In the genomic region with DNA sequence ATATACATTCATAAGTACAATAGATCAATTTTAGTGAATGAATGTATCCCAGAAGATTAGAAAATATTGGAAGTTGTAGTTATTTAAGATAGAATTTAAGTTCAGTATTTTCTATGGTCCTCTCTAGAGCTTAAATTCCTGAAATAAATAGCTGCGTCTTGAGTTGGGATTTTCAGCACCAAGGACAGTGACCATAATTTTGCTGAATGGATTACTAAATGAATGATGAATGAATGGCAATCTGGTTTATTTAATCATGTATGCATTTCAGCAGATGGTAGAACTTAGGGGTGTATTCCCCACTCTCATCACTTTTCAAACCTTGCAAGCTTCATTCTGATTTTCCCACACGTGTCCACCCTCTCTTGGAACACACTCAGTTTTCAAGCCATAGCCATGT, we compare ENCODE assay signal across 14 cellular contexts.
DNase-seq lines count a peak whose midpoint lies in the region; ATAC-seq and TF ChIP-seq lines count a peak whose summit lies in the region.
"Had no signal": no experiment of that assay in that cellular context is flagged by ENCODE, and none has a peak within 500 bp of the region (broad histone marks: within the 10 kb centered on the region; RNA-seq: fewer than 3 reads in every experiment).

No MANE protein-coding gene starts in this region.

- ATAC-seq in SK-N-SH treated with all-trans-retinoic acid at 6 μM for 48 hours = no peak
- ATAC-seq in GM21390 (IDR thresholded peaks at IDR 0.05; ENCODE audit: unreplicated experiment) = no peak
- ATAC-seq: activated T-helper 17 cell treated with anti-CD3 and anti-CD28 coated beads, Interleukin-2, amount 50 U/mL, for 72 hours had no signal

- TF ChIP-seq CTCF in fibroblast of pulmonary artery (IDR thresholded peaks at IDR 0.05; ENCODE audit: low read length, missing control alignments) = no peak

- DNase-seq in ACHN (peak; percentile 57), HuH-7 (ENCODE audit: low spot score) (peak; percentile 4), fibroblast of pulmonary artery (ENCODE audit: low read depth) (peak; percentile 50), NCI-H1105 treated with DMSO at 0.1 percent for 48 hours (lab: John Stamatoyannopoulos, UW) (no peak), NCI-H446 treated with DMSO at 0.1 percent for 48 hours (lab: John Stamatoyannopoulos, UW) (no peak), caudate nucleus (lab: John Stamatoyannopoulos, UW) (no peak)
- DNase-seq: naive B cell; NCI-H2029; Peyer's patch; stimulated activated naive CD4-positive, alpha-beta T cell had no signal

- no peak overlapping the region for H3K27ac ChIP-seq in caudate nucleus (ENCODE audit: low read depth, low read length)
- H3K27ac ChIP-seq: BLaER1, Peyer's patch had no signal

- no peak overlapping the region for H3K4me3 ChIP-seq in fibroblast of pulmonary artery (replicated peaks; ENCODE audit: low read depth, low read length)
- H3K4me3 ChIP-seq: BLaER1, Peyer's patch had no signal

- in situ Hi-C loops in ACHN (cut with HindIII; ENCODE audit: low pct_ligation_motif_present, low pct_unique_long_range_greater_than_20kb, low sequenced_read_pairs) = no loop called here

TF ChIP-seq in SK-N-SH treated with all-trans-retinoic acid at 6 μM for 48 hours, 23 proteins besides CTCF, POLR2A, EP300 and RAD21:
- TF ChIP-seq OSR1 (CRISPR knock-in tag; IDR thresholded peaks at IDR 0.05) = no peak
- TF ChIP-seq, protein P1, sequence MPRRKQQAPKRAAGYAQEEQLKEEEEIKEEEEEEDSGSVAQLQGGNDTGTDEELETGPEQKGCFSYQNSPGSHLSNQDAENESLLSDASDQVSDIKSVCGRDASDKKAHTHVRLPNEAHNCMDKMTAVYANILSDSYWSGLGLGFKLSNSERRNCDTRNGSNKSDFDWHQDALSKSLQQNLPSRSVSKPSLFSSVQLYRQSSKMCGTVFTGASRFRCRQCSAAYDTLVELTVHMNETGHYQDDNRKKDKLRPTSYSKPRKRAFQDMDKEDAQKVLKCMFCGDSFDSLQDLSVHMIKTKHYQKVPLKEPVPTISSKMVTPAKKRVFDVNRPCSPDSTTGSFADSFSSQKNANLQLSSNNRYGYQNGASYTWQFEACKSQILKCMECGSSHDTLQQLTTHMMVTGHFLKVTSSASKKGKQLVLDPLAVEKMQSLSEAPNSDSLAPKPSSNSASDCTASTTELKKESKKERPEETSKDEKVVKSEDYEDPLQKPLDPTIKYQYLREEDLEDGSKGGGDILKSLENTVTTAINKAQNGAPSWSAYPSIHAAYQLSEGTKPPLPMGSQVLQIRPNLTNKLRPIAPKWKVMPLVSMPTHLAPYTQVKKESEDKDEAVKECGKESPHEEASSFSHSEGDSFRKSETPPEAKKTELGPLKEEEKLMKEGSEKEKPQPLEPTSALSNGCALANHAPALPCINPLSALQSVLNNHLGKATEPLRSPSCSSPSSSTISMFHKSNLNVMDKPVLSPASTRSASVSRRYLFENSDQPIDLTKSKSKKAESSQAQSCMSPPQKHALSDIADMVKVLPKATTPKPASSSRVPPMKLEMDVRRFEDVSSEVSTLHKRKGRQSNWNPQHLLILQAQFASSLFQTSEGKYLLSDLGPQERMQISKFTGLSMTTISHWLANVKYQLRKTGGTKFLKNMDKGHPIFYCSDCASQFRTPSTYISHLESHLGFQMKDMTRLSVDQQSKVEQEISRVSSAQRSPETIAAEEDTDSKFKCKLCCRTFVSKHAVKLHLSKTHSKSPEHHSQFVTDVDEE (CRISPR knock-in tag; IDR thresholded peaks at IDR 0.05) = peak; percentile 37; the same call in 1 of the 2 replicates
- peak; percentile 89 for TF ChIP-seq SNAI2 (CRISPR knock-in tag; IDR thresholded peaks at IDR 0.05)
- TF ChIP-seq TCF4 (CRISPR knock-in tag; IDR thresholded peaks at IDR 0.05; ENCODE audit: borderline replicate concordance) = no peak
- no peak for TF ChIP-seq ESRRG (CRISPR knock-in tag; IDR thresholded peaks at IDR 0.05)
- no peak for TF ChIP-seq ZFP3 (CRISPR knock-in tag; IDR thresholded peaks at IDR 0.05)
- TF ChIP-seq, protein P2, sequence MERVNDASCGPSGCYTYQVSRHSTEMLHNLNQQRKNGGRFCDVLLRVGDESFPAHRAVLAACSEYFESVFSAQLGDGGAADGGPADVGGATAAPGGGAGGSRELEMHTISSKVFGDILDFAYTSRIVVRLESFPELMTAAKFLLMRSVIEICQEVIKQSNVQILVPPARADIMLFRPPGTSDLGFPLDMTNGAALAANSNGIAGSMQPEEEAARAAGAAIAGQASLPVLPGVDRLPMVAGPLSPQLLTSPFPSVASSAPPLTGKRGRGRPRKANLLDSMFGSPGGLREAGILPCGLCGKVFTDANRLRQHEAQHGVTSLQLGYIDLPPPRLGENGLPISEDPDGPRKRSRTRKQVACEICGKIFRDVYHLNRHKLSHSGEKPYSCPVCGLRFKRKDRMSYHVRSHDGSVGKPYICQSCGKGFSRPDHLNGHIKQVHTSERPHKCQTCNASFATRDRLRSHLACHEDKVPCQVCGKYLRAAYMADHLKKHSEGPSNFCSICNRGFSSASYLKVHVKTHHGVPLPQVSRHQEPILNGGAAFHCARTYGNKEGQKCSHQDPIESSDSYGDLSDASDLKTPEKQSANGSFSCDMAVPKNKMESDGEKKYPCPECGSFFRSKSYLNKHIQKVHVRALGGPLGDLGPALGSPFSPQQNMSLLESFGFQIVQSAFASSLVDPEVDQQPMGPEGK (CRISPR knock-in tag; IDR thresholded peaks at IDR 0.05; ENCODE audit: borderline replicate concordance) = no peak
- no peak for TF ChIP-seq ZNF70 (CRISPR knock-in tag; IDR thresholded peaks at IDR 0.05)
- TF ChIP-seq TOX (CRISPR knock-in tag; IDR thresholded peaks at IDR 0.05; ENCODE audit: borderline replicate concordance) = no peak
- 0 out of 2 replicates have a peak, but pooled peaks have one; percentile 22 for TF ChIP-seq ISL1 (CRISPR knock-in tag; IDR thresholded peaks at IDR 0.05)
- TF ChIP-seq, protein P3, sequence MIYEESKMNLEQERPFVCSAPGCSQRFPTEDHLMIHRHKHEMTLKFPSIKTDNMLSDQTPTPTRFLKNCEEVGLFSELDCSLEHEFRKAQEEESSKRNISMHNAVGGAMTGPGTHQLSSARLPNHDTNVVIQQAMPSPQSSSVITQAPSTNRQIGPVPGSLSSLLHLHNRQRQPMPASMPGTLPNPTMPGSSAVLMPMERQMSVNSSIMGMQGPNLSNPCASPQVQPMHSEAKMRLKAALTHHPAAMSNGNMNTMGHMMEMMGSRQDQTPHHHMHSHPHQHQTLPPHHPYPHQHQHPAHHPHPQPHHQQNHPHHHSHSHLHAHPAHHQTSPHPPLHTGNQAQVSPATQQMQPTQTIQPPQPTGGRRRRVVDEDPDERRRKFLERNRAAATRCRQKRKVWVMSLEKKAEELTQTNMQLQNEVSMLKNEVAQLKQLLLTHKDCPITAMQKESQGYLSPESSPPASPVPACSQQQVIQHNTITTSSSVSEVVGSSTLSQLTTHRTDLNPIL (CRISPR knock-in tag; IDR thresholded peaks at IDR 0.05; ENCODE audit: low read depth) = no peak
- no peak for TF ChIP-seq CSDC2 (CRISPR knock-in tag; IDR thresholded peaks at IDR 0.05)
- no peak for TF ChIP-seq ZNF8 (CRISPR knock-in tag; IDR thresholded peaks at IDR 0.05)
- TF ChIP-seq GLIS3 (CRISPR knock-in tag; IDR thresholded peaks at IDR 0.05) = no peak
- TF ChIP-seq ARNTL (CRISPR knock-in tag; IDR thresholded peaks at IDR 0.05; ENCODE audit: borderline replicate concordance, low read depth) = no peak
- TF ChIP-seq, protein P4, sequence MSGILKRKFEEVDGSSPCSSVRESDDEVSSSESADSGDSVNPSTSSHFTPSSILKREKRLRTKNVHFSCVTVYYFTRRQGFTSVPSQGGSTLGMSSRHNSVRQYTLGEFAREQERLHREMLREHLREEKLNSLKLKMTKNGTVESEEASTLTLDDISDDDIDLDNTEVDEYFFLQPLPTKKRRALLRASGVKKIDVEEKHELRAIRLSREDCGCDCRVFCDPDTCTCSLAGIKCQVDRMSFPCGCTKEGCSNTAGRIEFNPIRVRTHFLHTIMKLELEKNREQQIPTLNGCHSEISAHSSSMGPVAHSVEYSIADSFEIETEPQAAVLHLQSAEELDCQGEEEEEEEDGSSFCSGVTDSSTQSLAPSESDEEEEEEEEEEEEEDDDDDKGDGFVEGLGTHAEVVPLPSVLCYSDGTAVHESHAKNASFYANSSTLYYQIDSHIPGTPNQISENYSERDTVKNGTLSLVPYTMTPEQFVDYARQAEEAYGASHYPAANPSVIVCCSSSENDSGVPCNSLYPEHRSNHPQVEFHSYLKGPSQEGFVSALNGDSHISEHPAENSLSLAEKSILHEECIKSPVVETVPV (CRISPR knock-in tag; IDR thresholded peaks at IDR 0.05) = no peak
- TF ChIP-seq, protein P5, sequence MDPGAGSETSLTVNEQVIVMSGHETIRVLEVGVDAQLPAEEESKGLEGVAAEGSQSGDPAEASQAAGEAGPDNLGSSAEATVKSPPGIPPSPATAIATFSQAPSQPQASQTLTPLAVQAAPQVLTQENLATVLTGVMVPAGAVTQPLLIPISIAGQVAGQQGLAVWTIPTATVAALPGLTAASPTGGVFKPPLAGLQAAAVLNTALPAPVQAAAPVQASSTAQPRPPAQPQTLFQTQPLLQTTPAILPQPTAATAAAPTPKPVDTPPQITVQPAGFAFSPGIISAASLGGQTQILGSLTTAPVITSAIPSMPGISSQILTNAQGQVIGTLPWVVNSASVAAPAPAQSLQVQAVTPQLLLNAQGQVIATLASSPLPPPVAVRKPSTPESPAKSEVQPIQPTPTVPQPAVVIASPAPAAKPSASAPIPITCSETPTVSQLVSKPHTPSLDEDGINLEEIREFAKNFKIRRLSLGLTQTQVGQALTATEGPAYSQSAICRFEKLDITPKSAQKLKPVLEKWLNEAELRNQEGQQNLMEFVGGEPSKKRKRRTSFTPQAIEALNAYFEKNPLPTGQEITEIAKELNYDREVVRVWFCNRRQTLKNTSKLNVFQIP (CRISPR knock-in tag; IDR thresholded peaks at IDR 0.05; ENCODE audit: borderline replicate concordance, low read depth) = no peak
- no peak for TF ChIP-seq ZNF565 (CRISPR knock-in tag; conservative IDR thresholded peaks at IDR 0.05; ENCODE audit: low read depth)
- no peak for TF ChIP-seq RARB (CRISPR knock-in tag; IDR thresholded peaks at IDR 0.05)
- TF ChIP-seq ZFP30 (CRISPR knock-in tag; IDR thresholded peaks at IDR 0.05) = no peak
- TF ChIP-seq ZC3H10 (CRISPR knock-in tag; IDR thresholded peaks at IDR 0.05) = no peak
- TF ChIP-seq PPARA (CRISPR knock-in tag; IDR thresholded peaks at IDR 0.05; ENCODE audit: borderline replicate concordance) = no peak
- TF ChIP-seq BACH2 (CRISPR knock-in tag; IDR thresholded peaks at IDR 0.05; ENCODE audit: borderline replicate concordance) = no peak

Comparison
In these comparisons a context has a peak if more than half of its experiments do, and no peak if none do; other contexts are left out.
1. DNase-seq: peak in ACHN (single experiment), HuH-7 (single experiment) and fibroblast of pulmonary artery (single experiment); none in NCI-H1105 treated with DMSO at 0.1 percent for 48 hours (single experiment), NCI-H446 treated with DMSO at 0.1 percent for 48 hours (single experiment) and caudate nucleus (0 of 61).